In the genomic region with DNA sequence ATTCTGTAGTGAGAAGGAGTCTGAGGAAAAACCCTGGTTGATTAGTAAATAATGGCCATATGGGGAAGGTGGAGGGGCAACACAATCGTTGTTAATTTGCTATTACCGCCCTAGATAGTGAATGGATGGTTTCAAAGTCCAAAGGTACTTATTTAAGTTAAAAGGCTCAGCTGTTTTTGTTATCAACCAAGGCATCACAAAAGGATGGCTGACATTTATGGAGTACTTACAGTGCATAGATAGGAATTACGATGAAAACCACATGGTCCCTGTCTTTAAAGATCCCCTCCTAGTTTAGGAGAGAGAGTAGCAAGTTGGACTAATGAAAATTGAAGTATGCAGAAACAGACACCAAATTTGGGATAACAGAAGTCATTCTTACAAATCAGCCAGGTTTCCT, we compare ENCODE assay signal across 15 cellular contexts.
DNase-seq lines count a peak whose midpoint lies in the region; ATAC-seq and TF ChIP-seq lines count a peak whose summit lies in the region.
"Had no signal": no experiment of that assay in that cellular context is flagged by ENCODE, and none has a peak within 500 bp of the region (broad histone marks: within the 10 kb centered on the region; RNA-seq: fewer than 3 reads in every experiment).

No MANE protein-coding gene starts in this region.

- ATAC-seq in naive thymus-derived CD4-positive, alpha-beta T cell: no peak
- ATAC-seq: HepG2 had no signal

- no peak overlapping the region for H3K27ac Mint-ChIP-seq in naive thymus-derived CD4-positive, alpha-beta T cell
- H3K27ac Mint-ChIP-seq: CD4-positive, alpha-beta memory T cell had no signal

- no peaks in the 10 kb centered on the region for H3K27me3 Mint-ChIP-seq in naive thymus-derived CD4-positive, alpha-beta T cell
- H3K27me3 Mint-ChIP-seq: CD4-positive, alpha-beta memory T cell; IgD-negative memory B cell had no signal

- no peak overlapping the region for H2AFZ ChIP-seq in hepatocyte

- H3K36me3 Mint-ChIP-seq in naive thymus-derived CD4-positive, alpha-beta T cell: peaks cover 0 to 36% (median 26%) of the 10 kb centered on the region in 5 donors

- H3K4me3 Mint-ChIP-seq in naive thymus-derived CD4-positive, alpha-beta T cell: no peak overlapping the region
- H3K4me3 Mint-ChIP-seq: CD4-positive, alpha-beta memory T cell; H9; IgD-negative memory B cell had no signal

- H3K9me3 ChIP-seq in hepatocyte (ENCODE audit: low read depth): no peaks in the 10 kb centered on the region
- no peaks in the 10 kb centered on the region for H3K9me3 ChIP-seq in naive thymus-derived CD4-positive, alpha-beta T cell (ENCODE audit: control insufficient read depth in 2 of 3, low read length in 3 of 3)

- CTCF ChIA-PET in naive thymus-derived CD4-positive, alpha-beta T cell (lab: Charles Lee): no interaction called here

- DNase-seq in NCI-H2227 (lab: John Stamatoyannopoulos, UW; ENCODE audit: unreplicated experiment): peak; percentile 86
- DNase-seq in NCI-H69 (lab: John Stamatoyannopoulos, UW): peak; percentile 92
- no peak for DNase-seq in hepatocyte (ENCODE audit: low spot score)
- no peak for DNase-seq in CD1c-positive myeloid dendritic cell (ENCODE audit: extremely low spot score)
- DNase-seq in activated naive CD4-positive, alpha-beta T cell (lab: John Stamatoyannopoulos, UW): no peak
- DNase-seq in naive thymus-derived CD4-positive, alpha-beta T cell: no peak
- DNase-seq: AML-193; CD4-positive, alpha-beta memory T cell; DMS153; DMS79; GDM1; H9 had no signal

- 24% methylated on average over 3 of the region's 3 CpGs for WGBS in hepatocyte (ENCODE audit: low lambda C conversion rate, missing lambda C conversion rate)

- POLR2A ChIA-PET in naive thymus-derived CD4-positive, alpha-beta T cell (lab: Charles Lee): no interaction called here

- H3K79me2 ChIP-seq in hepatocyte: no peaks in the 10 kb centered on the region

- H3K4me1 Mint-ChIP-seq in naive thymus-derived CD4-positive, alpha-beta T cell: peaks cover 0 to 6% (median 0%) of the 10 kb centered on the region in 7 donors
- H3K4me1 Mint-ChIP-seq: CD4-positive, alpha-beta memory T cell; IgD-negative memory B cell had no signal

- H3K9me3 Mint-ChIP-seq in naive thymus-derived CD4-positive, alpha-beta T cell: no peaks in the 10 kb centered on the region
- H3K9me3 Mint-ChIP-seq: CD4-positive, alpha-beta memory T cell; H9; IgD-negative memory B cell had no signal

- H3K4me2 ChIP-seq in hepatocyte: peak overlapping the region; percentile 32

- H3K4me3 ChIP-seq in hepatocyte: no peak overlapping the region
- H3K4me3 ChIP-seq in naive thymus-derived CD4-positive, alpha-beta T cell (ENCODE audit: low read length): no peak overlapping the region

- no peaks in the 10 kb centered on the region for H3K27me3 ChIP-seq in hepatocyte
- H3K27me3 ChIP-seq in naive thymus-derived CD4-positive, alpha-beta T cell (ENCODE audit: control insufficient read depth in 2 of 2, insufficient read depth in 2 of 2, low read length in 2 of 2): no peaks in the 10 kb centered on the region

- H3K36me3 ChIP-seq in hepatocyte (replicated peaks; ENCODE audit: insufficient read depth, low read depth): no peaks in the 10 kb centered on the region
- no peaks in the 10 kb centered on the region for H3K36me3 ChIP-seq in naive thymus-derived CD4-positive, alpha-beta T cell (ENCODE audit: control insufficient read depth in 2 of 3, insufficient read depth in 3 of 3, low read length in 3 of 3)

- no peak overlapping the region for H3K27ac ChIP-seq in hepatocyte
- H3K27ac ChIP-seq in naive thymus-derived CD4-positive, alpha-beta T cell (ENCODE audit: low read depth, low read length): no peak overlapping the region
- H3K27ac ChIP-seq: C4-2B had no signal

- H3K9me2 ChIP-seq in hepatocyte (replicated peaks; ENCODE audit: insufficient read depth): no peaks in the 10 kb centered on the region

- no peak for TF ChIP-seq CTCF in hepatocyte (IDR thresholded peaks at IDR 0.05; ENCODE audit: poor library complexity)

- intact Hi-C loops in naive thymus-derived CD4-positive, alpha-beta T cell (cut with micrococcal nuclease): no loop called here

- no peaks in the 10 kb centered on the region for H4K20me1 ChIP-seq in hepatocyte (ENCODE audit: insufficient read depth, poor library complexity, severe bottlenecking)

- H3K4me1 ChIP-seq in hepatocyte (ENCODE audit: insufficient read depth): peaks cover 5% of the 10 kb centered on the region
- no peaks in the 10 kb centered on the region for H3K4me1 ChIP-seq in naive thymus-derived CD4-positive, alpha-beta T cell (ENCODE audit: control insufficient read depth in 2 of 2, insufficient read depth in 2 of 2, low read length in 2 of 2)

Comparison
In these comparisons a context has a peak if more than half of its experiments do, and no peak if none do; other contexts are left out.
1. DNase-seq: peak in NCI-H2227 (single experiment) and NCI-H69 (single experiment); none in hepatocyte (single experiment), CD1c-positive myeloid dendritic cell (single experiment), activated naive CD4-positive, alpha-beta T cell (0 of 4) and naive thymus-derived CD4-positive, alpha-beta T cell (0 of 9).